ENCODE assay signal across 1 cellular context in the genomic region with DNA sequence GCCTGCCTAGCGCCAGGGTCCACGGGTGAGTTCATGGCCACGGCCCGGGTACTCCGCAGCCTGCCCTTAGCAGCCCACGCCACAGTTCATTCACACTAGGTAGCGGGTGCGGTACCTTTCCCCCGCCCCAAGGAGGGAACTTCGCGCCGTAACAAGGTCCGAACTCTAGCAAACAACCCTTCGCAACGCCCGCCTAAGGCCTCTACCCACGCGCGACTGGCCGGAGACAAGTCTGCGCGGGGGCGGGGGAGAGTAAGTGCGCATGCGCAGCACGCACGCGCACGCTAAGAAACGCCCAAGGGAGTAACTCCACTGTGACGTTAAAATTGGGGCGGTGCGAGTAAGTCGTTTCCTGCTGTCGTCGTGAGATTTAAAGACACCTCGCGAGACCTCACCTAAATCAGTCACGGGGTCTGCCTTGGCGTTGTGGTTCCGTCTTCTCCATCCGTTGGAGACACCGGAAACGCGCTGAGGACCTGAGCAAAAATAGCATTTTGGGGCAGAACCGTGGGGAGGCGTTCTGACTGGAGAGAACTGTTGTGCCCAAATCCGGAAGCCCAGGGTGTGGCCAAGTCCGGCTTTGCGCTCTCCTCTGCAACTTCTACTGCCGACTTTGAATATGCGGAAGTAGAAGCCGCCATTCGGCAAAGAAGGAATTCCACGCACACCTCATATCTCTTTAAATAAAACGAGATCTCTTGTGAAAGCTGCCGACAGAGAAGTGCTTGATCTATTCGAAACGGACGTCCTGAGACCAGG.
A peak's percentile ranks its signal among the peaks of the same experiment; 100 is the strongest.
TF ChIP-seq lines count a peak whose summit lies in the region.

A gene with protein sequence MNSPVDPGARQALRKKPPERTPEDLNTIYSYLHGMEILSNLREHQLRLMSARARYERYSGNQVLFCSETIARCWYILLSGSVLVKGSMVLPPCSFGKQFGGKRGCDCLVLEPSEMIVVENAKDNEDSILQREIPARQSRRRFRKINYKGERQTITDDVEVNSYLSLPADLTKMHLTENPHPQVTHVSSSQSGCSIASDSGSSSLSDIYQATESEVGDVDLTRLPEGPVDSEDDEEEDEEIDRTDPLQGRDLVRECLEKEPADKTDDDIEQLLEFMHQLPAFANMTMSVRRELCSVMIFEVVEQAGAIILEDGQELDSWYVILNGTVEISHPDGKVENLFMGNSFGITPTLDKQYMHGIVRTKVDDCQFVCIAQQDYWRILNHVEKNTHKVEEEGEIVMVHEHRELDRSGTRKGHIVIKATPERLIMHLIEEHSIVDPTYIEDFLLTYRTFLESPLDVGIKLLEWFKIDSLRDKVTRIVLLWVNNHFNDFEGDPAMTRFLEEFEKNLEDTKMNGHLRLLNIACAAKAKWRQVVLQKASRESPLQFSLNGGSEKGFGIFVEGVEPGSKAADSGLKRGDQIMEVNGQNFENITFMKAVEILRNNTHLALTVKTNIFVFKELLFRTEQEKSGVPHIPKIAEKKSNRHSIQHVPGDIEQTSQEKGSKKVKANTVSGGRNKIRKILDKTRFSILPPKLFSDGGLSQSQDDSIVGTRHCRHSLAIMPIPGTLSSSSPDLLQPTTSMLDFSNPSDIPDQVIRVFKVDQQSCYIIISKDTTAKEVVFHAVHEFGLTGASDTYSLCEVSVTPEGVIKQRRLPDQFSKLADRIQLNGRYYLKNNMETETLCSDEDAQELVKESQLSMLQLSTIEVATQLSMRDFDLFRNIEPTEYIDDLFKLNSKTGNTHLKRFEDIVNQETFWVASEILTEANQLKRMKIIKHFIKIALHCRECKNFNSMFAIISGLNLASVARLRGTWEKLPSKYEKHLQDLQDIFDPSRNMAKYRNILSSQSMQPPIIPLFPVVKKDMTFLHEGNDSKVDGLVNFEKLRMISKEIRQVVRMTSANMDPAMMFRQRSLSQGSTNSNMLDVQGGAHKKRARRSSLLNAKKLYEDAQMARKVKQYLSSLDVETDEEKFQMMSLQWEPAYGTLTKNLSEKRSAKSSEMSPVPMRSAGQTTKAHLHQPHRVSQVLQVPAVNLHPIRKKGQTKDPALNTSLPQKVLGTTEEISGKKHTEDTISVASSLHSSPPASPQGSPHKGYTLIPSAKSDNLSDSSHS (N-terminal part only) (minus strand): TSS at position 234 of the 759 bp plus-strand sequence. CDS start 199 bp downstream, at position 35.

TF ChIP-seq in HepG2, 621 proteins besides CTCF, POLR2A, EP300 and RAD21 (continued from another document and continues in another):
- TF ChIP-seq BCLAF1 (IDR thresholded peaks at IDR 0.05) (no peak), ZFP90 (CRISPR knock-in tag; IDR thresholded peaks at IDR 0.05; ENCODE audit: borderline replicate concordance) (peak; percentile 58; the same call in 1 of the 2 replicates), HOXA3 (CRISPR knock-in tag; IDR thresholded peaks at IDR 0.05) (peak; percentile 77; the same call in 1 of the 2 replicates), ZNF816 (CRISPR knock-in tag; IDR thresholded peaks at IDR 0.05; ENCODE audit: borderline replicate concordance) (no peak), REPIN1 (CRISPR knock-in tag; IDR thresholded peaks at IDR 0.05; ENCODE audit: borderline replicate concordance, low read depth) (peak; percentile 60; the same call in 1 of the 2 replicates), CSRNP1 (CRISPR knock-in tag; IDR thresholded peaks at IDR 0.05) (peak; percentile 59; the same call in 1 of the 2 replicates), YEATS2 (CRISPR knock-in tag; IDR thresholded peaks at IDR 0.05; ENCODE audit: borderline replicate concordance) (peak; percentile 78; the same call in 1 of the 2 replicates), ZBTB39 (CRISPR knock-in tag; IDR thresholded peaks at IDR 0.05) (peak; percentile 64; the same call in 1 of the 2 replicates), MBD4 (IDR thresholded peaks at IDR 0.05; ENCODE audit: borderline replicate concordance, low read length) (no peak), ZNF629 (CRISPR knock-in tag; conservative IDR thresholded peaks at IDR 0.05) (no peak), IRF2 (CRISPR knock-in tag; IDR thresholded peaks at IDR 0.05) (0 out of 2 replicates have a peak, but pooled peaks have one; percentile 15), ZNF646 (CRISPR knock-in tag; IDR thresholded peaks at IDR 0.05) (no peak), ZMYM2 (CRISPR knock-in tag; IDR thresholded peaks at IDR 0.05) (peak; percentile 96), SP1 (IDR thresholded peaks at IDR 0.05) (no peak), SP1 (CRISPR knock-in tag; IDR thresholded peaks at IDR 0.05) (0 out of 2 replicates have a peak, but pooled peaks have one; percentile 18), PITX1 (CRISPR knock-in tag; IDR thresholded peaks at IDR 0.05) (0 out of 2 replicates have a peak, but pooled peaks have one; percentile 8), CEBPZ (IDR thresholded peaks at IDR 0.05; ENCODE audit: low read length) (no peak), ZNF557 (CRISPR knock-in tag; IDR thresholded peaks at IDR 0.05) (no peak)
- TF ChIP-seq, protein P1, sequence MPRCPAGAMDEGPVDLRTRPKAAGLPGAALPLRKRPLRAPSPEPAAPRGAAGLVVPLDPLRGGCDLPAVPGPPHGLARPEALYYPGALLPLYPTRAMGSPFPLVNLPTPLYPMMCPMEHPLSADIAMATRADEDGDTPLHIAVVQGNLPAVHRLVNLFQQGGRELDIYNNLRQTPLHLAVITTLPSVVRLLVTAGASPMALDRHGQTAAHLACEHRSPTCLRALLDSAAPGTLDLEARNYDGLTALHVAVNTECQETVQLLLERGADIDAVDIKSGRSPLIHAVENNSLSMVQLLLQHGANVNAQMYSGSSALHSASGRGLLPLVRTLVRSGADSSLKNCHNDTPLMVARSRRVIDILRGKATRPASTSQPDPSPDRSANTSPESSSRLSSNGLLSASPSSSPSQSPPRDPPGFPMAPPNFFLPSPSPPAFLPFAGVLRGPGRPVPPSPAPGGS (CRISPR knock-in tag; IDR thresholded peaks at IDR 0.05): peak; percentile 37; the same call in 1 of the 2 replicates
